Comparison of ENCODE assay signal across 1 cellular context in the genomic region with DNA sequence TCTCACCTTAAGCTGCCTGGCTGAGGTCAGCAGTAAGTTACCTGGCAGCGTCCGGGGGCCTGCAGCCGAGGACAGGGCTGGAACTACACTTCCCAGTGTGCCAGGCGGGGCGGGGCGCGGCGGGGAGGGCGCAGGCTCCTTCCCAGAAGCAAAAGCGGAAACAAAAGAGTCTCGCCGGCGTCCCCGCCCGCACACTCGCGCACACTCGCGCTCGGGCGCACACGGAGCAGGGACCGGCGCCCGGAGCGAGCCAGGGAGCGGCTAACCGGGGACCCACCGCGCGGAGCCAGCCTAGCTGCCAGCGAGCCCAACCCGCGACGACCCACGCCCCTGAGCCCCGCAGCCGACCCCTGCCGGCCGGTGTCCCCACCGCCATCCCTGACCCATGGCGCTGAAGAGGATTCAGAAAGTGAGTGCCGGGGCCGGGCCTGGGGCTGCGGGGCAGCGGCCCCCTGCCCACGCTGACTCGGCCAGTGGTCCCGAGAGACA.
A peak's percentile ranks its signal among the peaks of the same experiment; 100 is the strongest.
TF ChIP-seq lines count a peak whose summit lies in the region.

A gene (plus strand): TSS at position 190 of the 489 bp plus-strand sequence. CDS start 196 bp downstream, at position 386.

TF ChIP-seq in HepG2, 621 proteins besides CTCF, POLR2A, EP300 and RAD21 (continued from another document and continues in another):
- TF ChIP-seq, protein P1, sequence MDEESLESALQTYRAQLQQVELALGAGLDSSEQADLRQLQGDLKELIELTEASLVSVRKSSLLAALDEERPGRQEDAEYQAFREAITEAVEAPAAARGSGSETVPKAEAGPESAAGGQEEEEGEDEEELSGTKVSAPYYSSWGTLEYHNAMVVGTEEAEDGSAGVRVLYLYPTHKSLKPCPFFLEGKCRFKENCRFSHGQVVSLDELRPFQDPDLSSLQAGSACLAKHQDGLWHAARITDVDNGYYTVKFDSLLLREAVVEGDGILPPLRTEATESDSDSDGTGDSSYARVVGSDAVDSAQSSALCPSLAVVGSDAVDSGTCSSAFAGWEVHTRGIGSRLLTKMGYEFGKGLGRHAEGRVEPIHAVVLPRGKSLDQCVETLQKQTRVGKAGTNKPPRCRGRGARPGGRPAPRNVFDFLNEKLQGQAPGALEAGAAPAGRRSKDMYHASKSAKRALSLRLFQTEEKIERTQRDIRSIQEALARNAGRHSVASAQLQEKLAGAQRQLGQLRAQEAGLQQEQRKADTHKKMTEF (CRISPR knock-in tag; IDR thresholded peaks at IDR 0.05): peak; percentile 67; the same call in 1 of the 2 replicates
- TF ChIP-seq, protein P2, sequence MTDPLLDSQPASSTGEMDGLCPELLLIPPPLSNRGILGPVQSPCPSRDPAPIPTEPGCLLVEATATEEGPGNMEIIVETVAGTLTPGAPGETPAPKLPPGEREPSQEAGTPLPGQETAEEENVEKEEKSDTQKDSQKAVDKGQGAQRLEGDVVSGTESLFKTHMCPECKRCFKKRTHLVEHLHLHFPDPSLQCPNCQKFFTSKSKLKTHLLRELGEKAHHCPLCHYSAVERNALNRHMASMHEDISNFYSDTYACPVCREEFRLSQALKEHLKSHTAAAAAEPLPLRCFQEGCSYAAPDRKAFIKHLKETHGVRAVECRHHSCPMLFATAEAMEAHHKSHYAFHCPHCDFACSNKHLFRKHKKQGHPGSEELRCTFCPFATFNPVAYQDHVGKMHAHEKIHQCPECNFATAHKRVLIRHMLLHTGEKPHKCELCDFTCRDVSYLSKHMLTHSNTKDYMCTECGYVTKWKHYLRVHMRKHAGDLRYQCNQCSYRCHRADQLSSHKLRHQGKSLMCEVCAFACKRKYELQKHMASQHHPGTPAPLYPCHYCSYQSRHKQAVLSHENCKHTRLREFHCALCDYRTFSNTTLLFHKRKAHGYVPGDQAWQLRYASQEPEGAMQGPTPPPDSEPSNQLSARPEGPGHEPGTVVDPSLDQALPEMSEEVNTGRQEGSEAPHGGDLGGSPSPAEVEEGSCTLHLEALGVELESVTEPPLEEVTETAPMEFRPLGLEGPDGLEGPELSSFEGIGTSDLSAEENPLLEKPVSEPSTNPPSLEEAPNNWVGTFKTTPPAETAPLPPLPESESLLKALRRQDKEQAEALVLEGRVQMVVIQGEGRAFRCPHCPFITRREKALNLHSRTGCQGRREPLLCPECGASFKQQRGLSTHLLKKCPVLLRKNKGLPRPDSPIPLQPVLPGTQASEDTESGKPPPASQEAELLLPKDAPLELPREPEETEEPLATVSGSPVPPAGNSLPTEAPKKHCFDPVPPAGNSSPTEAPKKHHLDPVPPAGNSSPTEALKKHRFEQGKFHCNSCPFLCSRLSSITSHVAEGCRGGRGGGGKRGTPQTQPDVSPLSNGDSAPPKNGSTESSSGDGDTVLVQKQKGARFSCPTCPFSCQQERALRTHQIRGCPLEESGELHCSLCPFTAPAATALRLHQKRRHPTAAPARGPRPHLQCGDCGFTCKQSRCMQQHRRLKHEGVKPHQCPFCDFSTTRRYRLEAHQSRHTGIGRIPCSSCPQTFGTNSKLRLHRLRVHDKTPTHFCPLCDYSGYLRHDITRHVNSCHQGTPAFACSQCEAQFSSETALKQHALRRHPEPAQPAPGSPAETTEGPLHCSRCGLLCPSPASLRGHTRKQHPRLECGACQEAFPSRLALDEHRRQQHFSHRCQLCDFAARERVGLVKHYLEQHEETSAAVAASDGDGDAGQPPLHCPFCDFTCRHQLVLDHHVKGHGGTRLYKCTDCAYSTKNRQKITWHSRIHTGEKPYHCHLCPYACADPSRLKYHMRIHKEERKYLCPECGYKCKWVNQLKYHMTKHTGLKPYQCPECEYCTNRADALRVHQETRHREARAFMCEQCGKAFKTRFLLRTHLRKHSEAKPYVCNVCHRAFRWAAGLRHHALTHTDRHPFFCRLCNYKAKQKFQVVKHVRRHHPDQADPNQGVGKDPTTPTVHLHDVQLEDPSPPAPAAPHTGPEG (CRISPR knock-in tag; IDR thresholded peaks at IDR 0.05): peak; percentile 96
- TF ChIP-seq EZH2 (conservative IDR thresholded peaks at IDR 0.05; ENCODE audit: low read depth, low read length) (no peak), GABPA (IDR thresholded peaks at IDR 0.05; ENCODE audit: low read depth, low read length) (peak; percentile 33; the same call in 1 of the 2 replicates), GABPA (CRISPR knock-in tag; IDR thresholded peaks at IDR 0.05; ENCODE audit: low read depth) (peak; percentile 85), MAZ (IDR thresholded peaks at IDR 0.05; ENCODE audit: borderline replicate concordance, low read depth, low read length) (peak; percentile 97), MAZ (CRISPR knock-in tag; IDR thresholded peaks at IDR 0.05; ENCODE audit: low read depth) (peak; percentile 93), ASH2L (IDR thresholded peaks at IDR 0.05; ENCODE audit: insufficient read length, low read depth, low read length) (peak; percentile 55), SALL2 (CRISPR knock-in tag; IDR thresholded peaks at IDR 0.05) (0 out of 2 replicates have a peak, but pooled peaks have one; percentile 66), HNRNPL (IDR thresholded peaks at IDR 0.05; ENCODE audit: low read depth, low read length) (no peak), SPEN (CRISPR knock-in tag; IDR thresholded peaks at IDR 0.05; ENCODE audit: low read depth) (peak; percentile 51), ZNF792 (CRISPR knock-in tag; IDR thresholded peaks at IDR 0.05) (peak; percentile 51; the same call in 1 of the 2 replicates), SP4 (CRISPR knock-in tag; IDR thresholded peaks at IDR 0.05) (peak; percentile 55; the same call in 1 of the 2 replicates), SMARCC2 (IDR thresholded peaks at IDR 0.05) (no peak), EED (CRISPR knock-in tag; IDR thresholded peaks at IDR 0.05) (no peak), FOXC1 (CRISPR knock-in tag; IDR thresholded peaks at IDR 0.05; ENCODE audit: borderline replicate concordance) (peak; percentile 56; the same call in 1 of the 2 replicates), ZNF781 (CRISPR knock-in tag; IDR thresholded peaks at IDR 0.05; ENCODE audit: borderline replicate concordance, not compliant biosample characterization) (no peak), ONECUT2 (CRISPR knock-in tag; IDR thresholded peaks at IDR 0.05) (no peak), GATA4 (IDR thresholded peaks at IDR 0.05; ENCODE audit: borderline replicate concordance, low read depth) (0 out of 2 replicates have a peak, but pooled peaks have one; percentile 32), HNRNPLL (IDR thresholded peaks at IDR 0.05; ENCODE audit: low read depth, low read length, poor library complexity, severe bottlenecking) (peak; percentile 81), RXRB (CRISPR knock-in tag; IDR thresholded peaks at IDR 0.05; ENCODE audit: borderline replicate concordance) (0 out of 2 replicates have a peak, but pooled peaks have one; percentile 13), MYC (CRISPR knock-in tag; IDR thresholded peaks at IDR 0.05; ENCODE audit: borderline replicate concordance) (peak; percentile 56; the same call in 1 of the 2 replicates), REPIN1 (CRISPR knock-in tag; IDR thresholded peaks at IDR 0.05; ENCODE audit: borderline replicate concordance, low read depth) (0 out of 2 replicates have a peak, but pooled peaks have one; percentile 57), YEATS4 (CRISPR knock-in tag; IDR thresholded peaks at IDR 0.05; ENCODE audit: borderline replicate concordance) (peak; percentile 89), FOXA3 (CRISPR knock-in tag; IDR thresholded peaks at IDR 0.05) (0 out of 2 replicates have a peak, but pooled peaks have one; percentile 7)
- TF ChIP-seq, protein P3, sequence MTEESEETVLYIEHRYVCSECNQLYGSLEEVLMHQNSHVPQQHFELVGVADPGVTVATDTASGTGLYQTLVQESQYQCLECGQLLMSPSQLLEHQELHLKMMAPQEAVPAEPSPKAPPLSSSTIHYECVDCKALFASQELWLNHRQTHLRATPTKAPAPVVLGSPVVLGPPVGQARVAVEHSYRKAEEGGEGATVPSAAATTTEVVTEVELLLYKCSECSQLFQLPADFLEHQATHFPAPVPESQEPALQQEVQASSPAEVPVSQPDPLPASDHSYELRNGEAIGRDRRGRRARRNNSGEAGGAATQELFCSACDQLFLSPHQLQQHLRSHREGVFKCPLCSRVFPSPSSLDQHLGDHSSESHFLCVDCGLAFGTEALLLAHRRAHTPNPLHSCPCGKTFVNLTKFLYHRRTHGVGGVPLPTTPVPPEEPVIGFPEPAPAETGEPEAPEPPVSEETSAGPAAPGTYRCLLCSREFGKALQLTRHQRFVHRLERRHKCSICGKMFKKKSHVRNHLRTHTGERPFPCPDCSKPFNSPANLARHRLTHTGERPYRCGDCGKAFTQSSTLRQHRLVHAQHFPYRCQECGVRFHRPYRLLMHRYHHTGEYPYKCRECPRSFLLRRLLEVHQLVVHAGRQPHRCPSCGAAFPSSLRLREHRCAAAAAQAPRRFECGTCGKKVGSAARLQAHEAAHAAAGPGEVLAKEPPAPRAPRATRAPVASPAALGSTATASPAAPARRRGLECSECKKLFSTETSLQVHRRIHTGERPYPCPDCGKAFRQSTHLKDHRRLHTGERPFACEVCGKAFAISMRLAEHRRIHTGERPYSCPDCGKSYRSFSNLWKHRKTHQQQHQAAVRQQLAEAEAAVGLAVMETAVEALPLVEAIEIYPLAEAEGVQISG (CRISPR knock-in tag; IDR thresholded peaks at IDR 0.05): peak; percentile 89
- TF ChIP-seq, protein P4, sequence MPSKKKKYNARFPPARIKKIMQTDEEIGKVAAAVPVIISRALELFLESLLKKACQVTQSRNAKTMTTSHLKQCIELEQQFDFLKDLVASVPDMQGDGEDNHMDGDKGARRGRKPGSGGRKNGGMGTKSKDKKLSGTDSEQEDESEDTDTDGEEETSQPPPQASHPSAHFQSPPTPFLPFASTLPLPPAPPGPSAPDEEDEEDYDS (CRISPR knock-in tag; IDR thresholded peaks at IDR 0.05): peak; percentile 84
- TF ChIP-seq, protein P5, sequence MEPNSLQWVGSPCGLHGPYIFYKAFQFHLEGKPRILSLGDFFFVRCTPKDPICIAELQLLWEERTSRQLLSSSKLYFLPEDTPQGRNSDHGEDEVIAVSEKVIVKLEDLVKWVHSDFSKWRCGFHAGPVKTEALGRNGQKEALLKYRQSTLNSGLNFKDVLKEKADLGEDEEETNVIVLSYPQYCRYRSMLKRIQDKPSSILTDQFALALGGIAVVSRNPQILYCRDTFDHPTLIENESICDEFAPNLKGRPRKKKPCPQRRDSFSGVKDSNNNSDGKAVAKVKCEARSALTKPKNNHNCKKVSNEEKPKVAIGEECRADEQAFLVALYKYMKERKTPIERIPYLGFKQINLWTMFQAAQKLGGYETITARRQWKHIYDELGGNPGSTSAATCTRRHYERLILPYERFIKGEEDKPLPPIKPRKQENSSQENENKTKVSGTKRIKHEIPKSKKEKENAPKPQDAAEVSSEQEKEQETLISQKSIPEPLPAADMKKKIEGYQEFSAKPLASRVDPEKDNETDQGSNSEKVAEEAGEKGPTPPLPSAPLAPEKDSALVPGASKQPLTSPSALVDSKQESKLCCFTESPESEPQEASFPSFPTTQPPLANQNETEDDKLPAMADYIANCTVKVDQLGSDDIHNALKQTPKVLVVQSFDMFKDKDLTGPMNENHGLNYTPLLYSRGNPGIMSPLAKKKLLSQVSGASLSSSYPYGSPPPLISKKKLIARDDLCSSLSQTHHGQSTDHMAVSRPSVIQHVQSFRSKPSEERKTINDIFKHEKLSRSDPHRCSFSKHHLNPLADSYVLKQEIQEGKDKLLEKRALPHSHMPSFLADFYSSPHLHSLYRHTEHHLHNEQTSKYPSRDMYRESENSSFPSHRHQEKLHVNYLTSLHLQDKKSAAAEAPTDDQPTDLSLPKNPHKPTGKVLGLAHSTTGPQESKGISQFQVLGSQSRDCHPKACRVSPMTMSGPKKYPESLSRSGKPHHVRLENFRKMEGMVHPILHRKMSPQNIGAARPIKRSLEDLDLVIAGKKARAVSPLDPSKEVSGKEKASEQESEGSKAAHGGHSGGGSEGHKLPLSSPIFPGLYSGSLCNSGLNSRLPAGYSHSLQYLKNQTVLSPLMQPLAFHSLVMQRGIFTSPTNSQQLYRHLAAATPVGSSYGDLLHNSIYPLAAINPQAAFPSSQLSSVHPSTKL (CRISPR knock-in tag; IDR thresholded peaks at IDR 0.05): peak; percentile 22; the same call in 1 of the 2 replicates
- TF ChIP-seq, protein P6, sequence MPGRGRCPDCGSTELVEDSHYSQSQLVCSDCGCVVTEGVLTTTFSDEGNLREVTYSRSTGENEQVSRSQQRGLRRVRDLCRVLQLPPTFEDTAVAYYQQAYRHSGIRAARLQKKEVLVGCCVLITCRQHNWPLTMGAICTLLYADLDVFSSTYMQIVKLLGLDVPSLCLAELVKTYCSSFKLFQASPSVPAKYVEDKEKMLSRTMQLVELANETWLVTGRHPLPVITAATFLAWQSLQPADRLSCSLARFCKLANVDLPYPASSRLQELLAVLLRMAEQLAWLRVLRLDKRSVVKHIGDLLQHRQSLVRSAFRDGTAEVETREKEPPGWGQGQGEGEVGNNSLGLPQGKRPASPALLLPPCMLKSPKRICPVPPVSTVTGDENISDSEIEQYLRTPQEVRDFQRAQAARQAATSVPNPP (CRISPR knock-in tag; IDR thresholded peaks at IDR 0.05): no peak
- TF ChIP-seq, protein P7, sequence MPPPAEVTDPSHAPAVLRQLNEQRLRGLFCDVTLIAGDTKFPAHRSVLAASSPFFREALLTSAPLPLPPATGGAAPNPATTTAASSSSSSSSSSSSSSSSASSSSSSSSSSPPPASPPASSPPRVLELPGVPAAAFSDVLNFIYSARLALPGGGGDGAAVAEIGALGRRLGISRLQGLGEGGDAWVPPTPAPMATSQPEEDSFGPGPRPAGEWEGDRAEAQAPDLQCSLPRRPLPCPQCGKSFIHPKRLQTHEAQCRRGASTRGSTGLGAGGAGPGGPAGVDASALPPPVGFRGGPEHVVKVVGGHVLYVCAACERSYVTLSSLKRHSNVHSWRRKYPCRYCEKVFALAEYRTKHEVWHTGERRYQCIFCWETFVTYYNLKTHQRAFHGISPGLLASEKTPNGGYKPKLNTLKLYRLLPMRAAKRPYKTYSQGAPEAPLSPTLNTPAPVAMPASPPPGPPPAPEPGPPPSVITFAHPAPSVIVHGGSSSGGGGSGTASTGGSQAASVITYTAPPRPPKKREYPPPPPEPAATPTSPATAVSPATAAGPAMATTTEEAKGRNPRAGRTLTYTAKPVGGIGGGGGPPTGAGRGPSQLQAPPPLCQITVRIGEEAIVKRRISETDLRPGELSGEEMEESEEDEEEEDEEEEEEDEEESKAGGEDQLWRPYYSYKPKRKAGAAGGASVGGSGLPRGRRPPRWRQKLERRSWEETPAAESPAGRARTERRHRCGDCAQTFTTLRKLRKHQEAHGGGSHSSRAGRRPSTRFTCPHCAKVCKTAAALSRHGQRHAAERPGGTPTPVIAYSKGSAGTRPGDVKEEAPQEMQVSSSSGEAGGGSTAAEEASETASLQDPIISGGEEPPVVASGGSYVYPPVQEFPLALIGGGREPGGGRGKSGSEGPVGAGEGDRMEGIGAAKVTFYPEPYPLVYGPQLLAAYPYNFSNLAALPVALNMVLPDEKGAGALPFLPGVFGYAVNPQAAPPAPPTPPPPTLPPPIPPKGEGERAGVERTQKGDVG (CRISPR knock-in tag; IDR thresholded peaks at IDR 0.05; ENCODE audit: borderline replicate concordance): no peak
- TF ChIP-seq, protein P8, sequence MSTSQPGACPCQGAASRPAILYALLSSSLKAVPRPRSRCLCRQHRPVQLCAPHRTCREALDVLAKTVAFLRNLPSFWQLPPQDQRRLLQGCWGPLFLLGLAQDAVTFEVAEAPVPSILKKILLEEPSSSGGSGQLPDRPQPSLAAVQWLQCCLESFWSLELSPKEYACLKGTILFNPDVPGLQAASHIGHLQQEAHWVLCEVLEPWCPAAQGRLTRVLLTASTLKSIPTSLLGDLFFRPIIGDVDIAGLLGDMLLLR (CRISPR knock-in tag; IDR thresholded peaks at IDR 0.05): peak; percentile 82
- TF ChIP-seq, protein P9, sequence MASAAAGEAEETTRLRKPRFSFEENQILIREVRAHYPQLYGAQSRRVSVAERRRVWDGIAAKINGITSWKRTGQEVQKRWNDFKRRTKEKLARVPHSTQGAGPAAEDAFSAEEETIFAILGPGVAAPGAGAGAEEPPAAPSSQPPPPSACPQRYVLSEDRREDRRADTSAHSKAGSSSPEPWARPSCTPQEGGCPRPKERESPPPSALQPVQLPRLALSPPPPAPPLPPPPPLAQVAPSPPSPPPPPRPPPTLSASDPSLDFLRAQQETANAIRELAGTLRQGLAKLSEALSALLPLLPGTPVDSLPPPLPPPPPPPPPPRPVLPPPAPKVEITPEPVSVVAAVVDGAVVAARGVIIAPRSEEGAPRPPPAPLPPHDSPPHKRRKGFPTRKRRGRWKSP (CRISPR knock-in tag; IDR thresholded peaks at IDR 0.05): peak; percentile 24; the same call in 1 of the 2 replicates
